Comparison of ENCODE assay signal across 1 cellular context in the genomic region with DNA sequence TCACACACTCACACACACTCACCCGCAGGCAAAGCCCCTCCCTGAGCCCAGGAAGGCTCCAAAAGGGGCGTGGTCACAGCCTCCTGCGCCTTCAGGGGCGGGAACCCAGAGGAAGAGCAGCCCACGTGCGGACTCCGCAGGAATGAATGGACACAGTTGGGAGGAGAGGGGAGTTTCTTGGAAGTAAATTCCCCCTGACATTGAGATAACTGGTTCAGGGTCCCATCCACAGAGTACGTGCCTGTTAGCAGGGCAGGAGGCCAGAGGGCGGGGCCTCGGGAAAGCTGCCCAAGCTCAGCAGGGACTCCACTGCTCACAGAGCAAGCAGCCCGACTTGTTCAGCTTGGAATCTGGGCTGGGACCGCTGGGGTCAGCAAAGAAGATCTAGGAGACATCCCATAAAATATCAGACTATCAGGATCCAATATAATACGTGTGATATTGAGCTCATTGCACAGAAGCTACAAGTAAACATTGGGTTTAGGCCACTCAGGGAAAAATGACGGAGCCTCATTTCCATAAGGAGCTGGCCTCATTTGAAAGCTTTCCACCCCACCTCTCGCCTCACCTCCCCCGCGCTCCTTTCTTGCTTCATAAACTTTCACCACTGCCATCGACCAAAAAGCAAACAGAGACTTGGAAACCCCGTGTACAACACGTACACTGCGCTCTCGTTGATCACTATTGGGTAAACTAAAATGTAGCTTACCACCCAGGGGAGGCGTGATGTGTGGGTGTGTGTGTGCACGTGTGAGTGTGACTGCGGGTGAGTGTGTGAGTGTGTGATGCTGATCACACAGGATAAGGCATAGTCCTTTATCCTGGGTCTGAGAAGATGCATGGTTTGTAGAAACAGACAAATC.
TF ChIP-seq lines count a peak whose summit lies in the region.

No MANE protein-coding gene starts in this region.

TF ChIP-seq in HepG2, 621 proteins besides CTCF, POLR2A, EP300 and RAD21 (continued from another document and continues in another):
- TF ChIP-seq ZHX2 (IDR thresholded peaks at IDR 0.05; ENCODE audit: low read depth) (no peak; the same call in 1 of the 2 replicates), ZHX2 (CRISPR knock-in tag; IDR thresholded peaks at IDR 0.05; ENCODE audit: borderline replicate concordance) (no peak), MAFK (conservative IDR thresholded peaks at IDR 0.05 in 1 of 2, IDR thresholded peaks at IDR 0.05 in 1 of 2; ENCODE audit: low read length in 2 of 2) (no peak), ZNF460 (CRISPR knock-in tag; IDR thresholded peaks at IDR 0.05; ENCODE audit: borderline replicate concordance) (no peak), ZNF549 (CRISPR knock-in tag; IDR thresholded peaks at IDR 0.05) (no peak), ZFAT (CRISPR knock-in tag; conservative IDR thresholded peaks at IDR 0.05) (no peak), ZNF234 (CRISPR knock-in tag; conservative IDR thresholded peaks at IDR 0.05) (0 out of 2 replicates have a peak, but pooled peaks have one; percentile 30), ZNF382 (CRISPR knock-in tag; IDR thresholded peaks at IDR 0.05; ENCODE audit: borderline replicate concordance) (no peak), KLF15 (CRISPR knock-in tag; IDR thresholded peaks at IDR 0.05; ENCODE audit: borderline replicate concordance) (no peak), MED8 (CRISPR knock-in tag; IDR thresholded peaks at IDR 0.05; ENCODE audit: insufficient replicate concordance) (peak; percentile 74), FOXC1 (CRISPR knock-in tag; IDR thresholded peaks at IDR 0.05; ENCODE audit: borderline replicate concordance) (no peak), SRSF4 (IDR thresholded peaks at IDR 0.05; ENCODE audit: low read depth, low read length, poor library complexity, severe bottlenecking) (no peak), ZBTB2 (CRISPR knock-in tag; IDR thresholded peaks at IDR 0.05; ENCODE audit: low read depth) (no peak), ZNF263 (CRISPR knock-in tag; IDR thresholded peaks at IDR 0.05) (no peak), ZNF20 (CRISPR knock-in tag; IDR thresholded peaks at IDR 0.05) (0 out of 2 replicates have a peak, but pooled peaks have one; percentile 48), RNF2 (conservative IDR thresholded peaks at IDR 0.05; ENCODE audit: low read depth) (no peak), ATF4 (CRISPR knock-in tag; IDR thresholded peaks at IDR 0.05) (0 out of 4 replicates have a peak, but pooled peaks of 1 of the 2 experiments have one; percentile 36), MYNN (CRISPR knock-in tag; IDR thresholded peaks at IDR 0.05; ENCODE audit: low read depth) (no peak), THYN1 (CRISPR knock-in tag; IDR thresholded peaks at IDR 0.05; ENCODE audit: borderline replicate concordance, low read depth) (no peak), NFIC (IDR thresholded peaks at IDR 0.05; ENCODE audit: low read length) (no peak), HMGXB4 (CRISPR knock-in tag; IDR thresholded peaks at IDR 0.05; ENCODE audit: borderline replicate concordance in 1 of 2, low read depth in 1 of 2) (no peak), ZNF496 (CRISPR knock-in tag; IDR thresholded peaks at IDR 0.05; ENCODE audit: insufficient replicate concordance) (no peak), KDM1A (CRISPR knock-in tag; IDR thresholded peaks at IDR 0.05) (no peak), ZC3H4 (CRISPR knock-in tag; IDR thresholded peaks at IDR 0.05; ENCODE audit: borderline replicate concordance) (no peak), CEBPG (CRISPR knock-in tag; IDR thresholded peaks at IDR 0.05) (peak; percentile 75), HOXA3 (CRISPR knock-in tag; IDR thresholded peaks at IDR 0.05) (peak; percentile 63), MAFF (IDR thresholded peaks at IDR 0.05; ENCODE audit: low read depth, low read length) (no peak), RFXAP (CRISPR knock-in tag; IDR thresholded peaks at IDR 0.05; ENCODE audit: borderline replicate concordance) (no peak; the same call in 1 of the 2 replicates), DBP (CRISPR knock-in tag; IDR thresholded peaks at IDR 0.05; ENCODE audit: not compliant biosample characterization) (no peak), TGIF2 (CRISPR knock-in tag; IDR thresholded peaks at IDR 0.05) (no peak), SCMH1 (CRISPR knock-in tag; IDR thresholded peaks at IDR 0.05; ENCODE audit: borderline replicate concordance) (no peak), ADNP (CRISPR knock-in tag; IDR thresholded peaks at IDR 0.05) (no peak), MIER3 (CRISPR knock-in tag; IDR thresholded peaks at IDR 0.05; ENCODE audit: borderline replicate concordance) (no peak; the same call in 1 of the 2 replicates), DNMT3B (CRISPR knock-in tag; conservative IDR thresholded peaks at IDR 0.05) (no peak), NONO (IDR thresholded peaks at IDR 0.05) (no peak), NONO (CRISPR knock-in tag; conservative IDR thresholded peaks at IDR 0.05) (peak; percentile 31; the same call in 1 of the 2 replicates), ZNF878 (CRISPR knock-in tag; IDR thresholded peaks at IDR 0.05) (no peak; the same call in 1 of the 2 replicates), RARA (CRISPR knock-in tag; IDR thresholded peaks at IDR 0.05) (peak; percentile 55), JUNB (CRISPR knock-in tag; IDR thresholded peaks at IDR 0.05; ENCODE audit: borderline replicate concordance) (peak; percentile 62), ZNF337 (CRISPR knock-in tag; IDR thresholded peaks at IDR 0.05; ENCODE audit: borderline replicate concordance, low read depth) (no peak; the same call in 1 of the 2 replicates), ZNF10 (CRISPR knock-in tag; IDR thresholded peaks at IDR 0.05; ENCODE audit: borderline replicate concordance, low read depth) (no peak), RXRB (CRISPR knock-in tag; IDR thresholded peaks at IDR 0.05; ENCODE audit: borderline replicate concordance) (peak; percentile 67; the same call in 1 of the 2 replicates)
- TF ChIP-seq, protein P1, sequence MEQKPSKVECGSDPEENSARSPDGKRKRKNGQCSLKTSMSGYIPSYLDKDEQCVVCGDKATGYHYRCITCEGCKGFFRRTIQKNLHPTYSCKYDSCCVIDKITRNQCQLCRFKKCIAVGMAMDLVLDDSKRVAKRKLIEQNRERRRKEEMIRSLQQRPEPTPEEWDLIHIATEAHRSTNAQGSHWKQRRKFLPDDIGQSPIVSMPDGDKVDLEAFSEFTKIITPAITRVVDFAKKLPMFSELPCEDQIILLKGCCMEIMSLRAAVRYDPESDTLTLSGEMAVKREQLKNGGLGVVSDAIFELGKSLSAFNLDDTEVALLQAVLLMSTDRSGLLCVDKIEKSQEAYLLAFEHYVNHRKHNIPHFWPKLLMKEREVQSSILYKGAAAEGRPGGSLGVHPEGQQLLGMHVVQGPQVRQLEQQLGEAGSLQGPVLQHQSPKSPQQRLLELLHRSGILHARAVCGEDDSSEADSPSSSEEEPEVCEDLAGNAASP (CRISPR knock-in tag; IDR thresholded peaks at IDR 0.05; ENCODE audit: borderline replicate concordance) = no peak
- TF ChIP-seq, protein P2, sequence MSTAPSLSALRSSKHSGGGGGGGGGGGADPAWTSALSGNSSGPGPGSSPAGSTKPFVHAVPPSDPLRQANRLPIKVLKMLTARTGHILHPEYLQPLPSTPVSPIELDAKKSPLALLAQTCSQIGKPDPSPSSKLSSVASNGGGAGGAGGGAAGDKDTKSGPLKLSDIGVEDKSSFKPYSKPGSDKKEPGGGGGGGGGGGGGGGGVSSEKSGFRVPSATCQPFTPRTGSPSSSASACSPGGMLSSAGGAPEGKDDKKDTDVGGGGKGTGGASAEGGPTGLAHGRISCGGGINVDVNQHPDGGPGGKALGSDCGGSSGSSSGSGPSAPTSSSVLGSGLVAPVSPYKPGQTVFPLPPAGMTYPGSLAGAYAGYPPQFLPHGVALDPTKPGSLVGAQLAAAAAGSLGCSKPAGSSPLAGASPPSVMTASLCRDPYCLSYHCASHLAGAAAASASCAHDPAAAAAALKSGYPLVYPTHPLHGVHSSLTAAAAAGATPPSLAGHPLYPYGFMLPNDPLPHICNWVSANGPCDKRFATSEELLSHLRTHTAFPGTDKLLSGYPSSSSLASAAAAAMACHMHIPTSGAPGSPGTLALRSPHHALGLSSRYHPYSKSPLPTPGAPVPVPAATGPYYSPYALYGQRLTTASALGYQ (CRISPR knock-in tag; IDR thresholded peaks at IDR 0.05) = peak; percentile 58; the same call in 1 of the 2 replicates
- TF ChIP-seq, protein P3, sequence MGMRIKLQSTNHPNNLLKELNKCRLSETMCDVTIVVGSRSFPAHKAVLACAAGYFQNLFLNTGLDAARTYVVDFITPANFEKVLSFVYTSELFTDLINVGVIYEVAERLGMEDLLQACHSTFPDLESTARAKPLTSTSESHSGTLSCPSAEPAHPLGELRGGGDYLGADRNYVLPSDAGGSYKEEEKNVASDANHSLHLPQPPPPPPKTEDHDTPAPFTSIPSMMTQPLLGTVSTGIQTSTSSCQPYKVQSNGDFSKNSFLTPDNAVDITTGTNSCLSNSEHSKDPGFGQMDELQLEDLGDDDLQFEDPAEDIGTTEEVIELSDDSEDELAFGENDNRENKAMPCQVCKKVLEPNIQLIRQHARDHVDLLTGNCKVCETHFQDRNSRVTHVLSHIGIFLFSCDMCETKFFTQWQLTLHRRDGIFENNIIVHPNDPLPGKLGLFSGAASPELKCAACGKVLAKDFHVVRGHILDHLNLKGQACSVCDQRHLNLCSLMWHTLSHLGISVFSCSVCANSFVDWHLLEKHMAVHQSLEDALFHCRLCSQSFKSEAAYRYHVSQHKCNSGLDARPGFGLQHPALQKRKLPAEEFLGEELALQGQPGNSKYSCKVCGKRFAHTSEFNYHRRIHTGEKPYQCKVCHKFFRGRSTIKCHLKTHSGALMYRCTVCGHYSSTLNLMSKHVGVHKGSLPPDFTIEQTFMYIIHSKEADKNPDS (CRISPR knock-in tag; IDR thresholded peaks at IDR 0.05) = 0 out of 2 replicates have a peak, but pooled peaks have one; percentile 58
